ENCODE assay signal across 9 cellular contexts in the genomic region with DNA sequence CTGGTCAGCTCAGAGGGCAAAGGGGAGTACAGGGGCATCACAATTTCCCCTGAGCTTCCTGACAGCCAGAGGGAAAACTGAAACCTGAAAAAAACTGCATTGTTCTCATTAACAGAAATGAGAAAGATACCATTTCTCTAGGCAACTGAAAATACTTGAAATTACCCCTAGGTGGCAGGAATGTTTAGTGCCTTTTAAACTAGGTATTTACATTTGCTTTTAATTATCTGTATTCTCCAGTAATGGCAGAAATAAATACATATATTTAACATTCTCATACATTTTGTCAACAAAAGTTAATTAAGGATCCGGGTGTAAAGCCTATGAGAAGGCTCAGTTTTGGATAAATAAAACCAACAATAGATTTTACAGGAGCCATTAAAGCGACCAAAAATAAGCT. TPM values are rescaled to one million over a fixed set of nuclear protein-coding genes. Genes with fewer than 3 reads are reported as not detected.
A peak's percentile ranks its signal among the peaks of the same experiment; 100 is the strongest.
DNase-seq lines count a peak whose midpoint lies in the region; TF ChIP-seq lines count a peak whose summit lies in the region.
"Had no signal": no experiment of that assay in that cellular context is flagged by ENCODE, and none has a peak within 500 bp of the region (broad histone marks: within the 10 kb centered on the region; RNA-seq: fewer than 3 reads in every experiment).

No MANE protein-coding gene starts in this region.

- H3K27ac ChIP-seq in PC-9 (no peak overlapping the region), tibial artery (no peak overlapping the region)
- H3K27ac ChIP-seq: neutrophil had no signal

- H3K79me2 ChIP-seq in PC-9 (ENCODE audit: low read depth) = 0 out of 2 replicates have a peak, but pooled peaks cover 5% of the 10 kb centered on the region

- BruUV-seq in PC-9 (replicated peaks; lab: Mats Ljungman, UMichigan) = no TSS peak

- H4K20me1 ChIP-seq in PC-9 (ENCODE audit: insufficient read depth) = no peaks in the 10 kb centered on the region

- H3K9me3 ChIP-seq in PC-9 (ENCODE audit: insufficient read depth, low read depth) (no peaks in the 10 kb centered on the region), tibial artery (no peaks in the 10 kb centered on the region)
- H3K9me3 ChIP-seq: neutrophil had no signal

- H3K27me3 ChIP-seq in PC-9 (ENCODE audit: insufficient read depth, low read depth) (no peaks in the 10 kb centered on the region), tibial artery (no peaks in the 10 kb centered on the region)
- H3K27me3 ChIP-seq: neutrophil had no signal

- no peak overlapping the region for H2AFZ ChIP-seq in PC-9

- no peak overlapping the region for H3K4me2 ChIP-seq in PC-9

- no peaks in the 10 kb centered on the region for H3K4me1 ChIP-seq in PC-9 (replicated peaks; ENCODE audit: insufficient read depth)
- H3K4me1 ChIP-seq in tibial artery = no peaks in the 10 kb centered on the region

- intact Hi-C loops in PC-9 (cut with micrococcal nuclease; ENCODE audit: unreplicated experiment) (loop anchor here (1.0 kb wide), 2 partner anchors 116 to 169 kb away; no protein-coding TSS in a partner anchor), tibial artery (cut with DNase I; ENCODE audit: low total_unique reads) (no loop called here)

- CTCF ChIA-PET in PC-9 (lab: Charles Lee) = interaction anchor here (0.6 to 2.0 kb wide), 7 partner anchors 89 to 653 kb away, joined by 3 to 12 read pairs (median 8); no protein-coding TSS in a partner anchor

- no peaks in the 10 kb centered on the region for H3K9me2 ChIP-seq in PC-9 (ENCODE audit: insufficient read depth)

- no peak overlapping the region for H3K4me3 ChIP-seq in PC-9
- no peak overlapping the region for H3K4me3 ChIP-seq in tibial artery

- POLR2A ChIA-PET in PC-9 (lab: Charles Lee; ENCODE audit: unreplicated experiment) = no interaction called here

- H3F3A ChIP-seq in PC-9 (ENCODE audit: insufficient read depth, low read depth) = peaks cover 11% of the 10 kb centered on the region

- TF ChIP-seq CTCF in PC-9 (conservative IDR thresholded peaks at IDR 0.05) = peak; percentile 71
- TF ChIP-seq CTCF in tibial artery (IDR thresholded peaks at IDR 0.05) = peak; percentile 54 to 57

- DNase-seq in SKM-1 treated with dmso at 0.1 percent for 144 hours (lab: John Stamatoyannopoulos, UW; ENCODE audit: unreplicated experiment) (peak; percentile 3), SKM-1 (lab: John Stamatoyannopoulos, UW; ENCODE audit: unreplicated experiment) (no peak), PC-9 (no peak), fibroblast of peridontal ligament (ENCODE audit: extremely low read depth) (peak; percentile 72), tibial artery (no peak), D341Med (ENCODE audit: low spot score) (no peak)
- no peak for DNase-seq in stimulated activated CD4-positive, alpha-beta T cell treated with anti-CD3 and anti-CD28 coated beads, Interleukin-4, amount 100 ng/mL, for 1 hour
- DNase-seq in activated CD4-positive, CD25-positive, alpha-beta regulatory T cell treated with anti-CD3 and anti-CD28 coated beads, Interleukin-2, amount 50 U/mL, for 72 hours = no peak

- H3K36me3 ChIP-seq in PC-9 (ENCODE audit: low read depth) = peaks cover 27% of the 10 kb centered on the region; the same call in 1 of the 2 replicates
- H3K36me3 ChIP-seq in tibial artery = peaks cover 54 to 89% (median 79%) of the 10 kb centered on the region in 3 donors

RNA-seq across cellular contexts. Expression of gene RPL31, which starts 34.5 kb away (rescaled TPM):
- total RNA-seq in PC-9 (2021) = 1,090 and 1,251 TPM in 2 replicates

Comparison
In these comparisons a context has a peak if more than half of its experiments do, and no peak if none do; other contexts are left out.
1. DNase-seq: peak in SKM-1 treated with dmso at 0.1 percent for 144 hours (single experiment) and fibroblast of peridontal ligament (single experiment); none in SKM-1 (single experiment), PC-9 (0 of 2), tibial artery (0 of 2), stimulated activated CD4-positive, alpha-beta T cell treated with anti-CD3 and anti-CD28 coated beads, Interleukin-4, amount 100 ng/mL, for 1 hour (single experiment), D341Med (single experiment) and activated CD4-positive, CD25-positive, alpha-beta regulatory T cell treated with anti-CD3 and anti-CD28 coated beads, Interleukin-2, amount 50 U/mL, for 72 hours (single experiment).